Comparison of ENCODE assay signal across 8 cellular contexts in genomic region chr1:87331319-87332269, GRCh38. TPM values are rescaled to one million over a fixed set of nuclear protein-coding genes. Genes with fewer than 3 reads are reported as not detected.
DNase-seq lines count a peak whose midpoint lies in the region; ATAC-seq and TF ChIP-seq lines count a peak whose summit lies in the region.

No MANE protein-coding gene starts in this region.

- TF ChIP-seq POLR2A in lower leg skin (IDR thresholded peaks at IDR 0.05) = no peak

- no peak overlapping the region for H2BK12ac ChIP-seq in H9 (ENCODE audit: insufficient read length, low read depth, low read length)

- no peak overlapping the region for H2BK20ac ChIP-seq in H9 (ENCODE audit: low read depth, low read length, poor library complexity, severe bottlenecking)

- DNase-seq in Daoy (ENCODE audit: low read depth) (peak; percentile 80), H9 (peak; percentile 87), NCI-H345 treated with DMSO at 0.1 percent for 48 hours (lab: John Stamatoyannopoulos, UW; ENCODE audit: unreplicated experiment) (peak; percentile 61), lower leg skin (ENCODE audit: low spot score in 2 of 2) (peak; percentile 79 to 96)
- DNase-seq in activated CD4-positive, alpha-beta T cell treated with anti-CD3 and anti-CD28 coated beads, Interleukin-2, amount 50 U/mL, for 48 hours = peak; percentile 51 to 53
- peak; percentile 61 for DNase-seq in effector CD4-positive, alpha-beta T cell
- peak; percentile 33 to 55 (median 41) for DNase-seq in stimulated activated CD4-positive, alpha-beta T cell treated with anti-CD3 and anti-CD28 coated beads, TNF-alpha, amount 100 ng/mL, for 4 hours (ENCODE audit: low read depth in 3 of 3)

- H3K79me1 ChIP-seq in H9 (ENCODE audit: insufficient read depth, low read depth, low read length, poor library complexity, severe bottlenecking) = no peaks in the 10 kb centered on the region

- no peaks in the 10 kb centered on the region; a peak in 1 of 5 replicates for H3K9me3 Mint-ChIP-seq in H9

- no peaks in the 10 kb centered on the region for H3K9me3 ChIP-seq in H9 (ENCODE audit: control insufficient read depth, low read depth, low read length)

- H3K18ac ChIP-seq in H9 (ENCODE audit: insufficient read length, low read depth, low read length) = no peak overlapping the region

- H3K27me3 Mint-ChIP-seq in H9 (ENCODE audit: low read depth) = peaks cover 3% of the 10 kb centered on the region

- no peak overlapping the region for H4K5ac ChIP-seq in H9 (ENCODE audit: insufficient read length, low read depth, low read length)

- H3K4me1 Mint-ChIP-seq in H9 = peaks cover 45% of the 10 kb centered on the region in 2 experiments

- H2BK5ac ChIP-seq in H9 (ENCODE audit: insufficient read length, low read length) = no peak overlapping the region

- H4K8ac ChIP-seq in H9 (replicated peaks; ENCODE audit: insufficient read length, low read depth, low read length) = no peak overlapping the region

- intact Hi-C loops in lower leg skin (cut with DNase I; ENCODE audit: low total_unique reads) = no loop called here

- H3K23ac ChIP-seq in H9 (ENCODE audit: insufficient read length, low read depth, low read length) = no peak overlapping the region

- H3K14ac ChIP-seq in H9 (ENCODE audit: insufficient read depth, low read length) = no peak overlapping the region

- H2BK120ac ChIP-seq in H9 (ENCODE audit: low read depth, low read length, poor library complexity, severe bottlenecking) = no peak overlapping the region

- H2BK15ac ChIP-seq in H9 (ENCODE audit: low read depth, low read length) = no peak overlapping the region

- peak overlapping the region; percentile 82 to 91 for H3K4me3 Mint-ChIP-seq in H9

- peaks cover 2% of the 10 kb centered on the region for H4K20me1 ChIP-seq in H9 (ENCODE audit: control insufficient read depth, insufficient read depth, insufficient read length)

- WGBS in H9 (ENCODE audit: extremely low coverage, insufficient read length, low lambda C conversion rate) = no CpG with 5 or more reads among the region's 67 CpGs
- 0 to 1% methylated on average over 64 to 66 of the region's 67 CpGs for WGBS in lower leg skin, 2 donors

- peaks cover 20% of the 10 kb centered on the region for H3K23me2 ChIP-seq in H9 (ENCODE audit: insufficient read length, low read depth, low read length, poor library complexity, severe bottlenecking)

- H3K36me3 Mint-ChIP-seq in H9 (ENCODE audit: insufficient read depth in 1 of 3, low read depth in 3 of 3) = peaks cover 20 to 25% (median 24%) of the 10 kb centered on the region in 3 experiments

- no peaks in the 10 kb centered on the region for H3K27me3 ChIP-seq in H9 (ENCODE audit: insufficient read depth, low read length)

- no peak overlapping the region for H3K56ac ChIP-seq in H9 (ENCODE audit: insufficient read length, low read depth, low read length)

- no peak overlapping the region for H2AFZ ChIP-seq in H9 (ENCODE audit: low read length)

- peak overlapping the region; percentile 47 for H3K4me3 ChIP-seq in lower leg skin (ENCODE audit: low read depth, poor library complexity, severe bottlenecking)

- peaks cover 19% of the 10 kb centered on the region; the same call in 1 of the 2 replicates for H3K79me2 ChIP-seq in H9 (ENCODE audit: insufficient read depth, low read length)

- H3T11ph ChIP-seq in H9 (ENCODE audit: low read length) = no peak overlapping the region

- no peak overlapping the region for H2AK5ac ChIP-seq in H9 (ENCODE audit: insufficient read length, low read length)

- H3K4ac ChIP-seq in H9 (ENCODE audit: low read depth, low read length) = no peak overlapping the region

- ATAC-seq in HG02885 (IDR thresholded peaks at IDR 0.05; ENCODE audit: poor library complexity, unreplicated experiment) = no peak

- H3K4me2 ChIP-seq in H9 (ENCODE audit: insufficient read depth, insufficient read length, low read length) = peak overlapping the region; percentile 87

- H3K27ac ChIP-seq in H9 (ENCODE audit: insufficient read length, low read depth, low read length) = peak overlapping the region; percentile 60

- peak overlapping the region; percentile 48 for H3K9ac ChIP-seq in H9 (ENCODE audit: extremely low read depth, insufficient read length, low read length)

- H3K4me1 ChIP-seq in H9 (ENCODE audit: insufficient read depth, low read length) = peaks cover 10% of the 10 kb centered on the region; the same call in 1 of the 2 replicates

- TF ChIP-seq CTCF in H9 (conservative IDR thresholded peaks at IDR 0.05) (peak; percentile 45; the same call in 2 of the 3 replicates), lower leg skin (IDR thresholded peaks at IDR 0.05) (no peak)

- H3K27ac Mint-ChIP-seq in H9 = peak overlapping the region; percentile 96 to 98 (median 98)

- H4K91ac ChIP-seq in H9 (ENCODE audit: insufficient read length, low read depth, low read length) = no peak overlapping the region

RNA-seq across cellular contexts. Expression of gene LMO4, which starts 2.9 kb away (rescaled TPM):
- 48.4 and 49.8 TPM in 2 replicates for total RNA-seq in Daoy (2014; rRNA removed; shearing (Covaris generic))
- 64.9 and 66.2 TPM in 2 replicates for total RNA-seq in H9 (2021)
- total RNA-seq in lower leg skin = 10 to 100 TPM; 21.2 to 63.3 (median 43.5) TPM
